ENCODE assay signal across 19 cellular contexts in genomic region chr4:150255610-150256580, GRCh38.
A peak's percentile ranks its signal among the peaks of the same experiment; 100 is the strongest.
DNase-seq lines count a peak whose midpoint lies in the region; TF ChIP-seq lines count a peak whose summit lies in the region.
"Had no signal": no experiment of that assay in that cellular context is flagged by ENCODE, and none has a peak within 500 bp of the region (broad histone marks: within the 10 kb centered on the region; RNA-seq: fewer than 3 reads in every experiment).

No MANE protein-coding gene starts in this region.

- no peak overlapping the region for H3K9ac ChIP-seq in mammary epithelial cell (ENCODE audit: insufficient read depth, low read length)

- no peak overlapping the region for H3K4me3 Mint-ChIP-seq in mesothelial cell of epicardium
- H3K4me3 Mint-ChIP-seq: activated naive CD8-positive, alpha-beta T cell had no signal

- WGBS in mammary epithelial cell (ENCODE audit: low coverage, missing lambda C conversion rate): 89% methylated on average over 25 of the region's 38 CpGs
- WGBS in transverse colon (ENCODE audit: low coverage in 1 of 2), 2 donors: 24 to 78% methylated on average over 3 to 30 of the region's 38 CpGs

- CTCF ChIA-PET in mammary epithelial cell (lab: Charles Lee; ENCODE audit: low non-redundant PET): no interaction called here

- no TSS peak for BruUV-seq in mammary epithelial cell (replicated peaks; lab: Mats Ljungman, UMichigan)

- dilution Hi-C loops in mammary epithelial cell (cut with HindIII; ENCODE audit: low sequenced_read_pairs): no loop called here

- TF ChIP-seq POLR2A in breast epithelium (IDR thresholded peaks at IDR 0.05) (no peak), transverse colon (IDR thresholded peaks at IDR 0.05) (no peak)

- H3K9me3 ChIP-seq in mammary epithelial cell (replicated peaks; ENCODE audit: insufficient read depth, low read length) (no peaks in the 10 kb centered on the region), breast epithelium (no peaks in the 10 kb centered on the region), transverse colon (no peaks in the 10 kb centered on the region), MG63 (no peaks in the 10 kb centered on the region)
- H3K9me3 ChIP-seq: HAP-1, pancreas had no signal

- intact Hi-C loops in mammary epithelial cell (cut with micrococcal nuclease) (no loop called here), breast epithelium (cut with DNase I; ENCODE audit: low total_unique reads) (no loop called here), transverse colon (cut with DNase I; ENCODE audit: low total_unique reads) (no loop called here)

- in situ Hi-C loops in mammary epithelial cell (cut with MboI; ENCODE audit: low sequenced_read_pairs in 2 of 2): no loop called here
- in situ Hi-C loops in transverse colon (cut with MboI; ENCODE audit: low pct_ligation_motif_present in 1 of 4, low pct_unique_long_range_greater_than_20kb in 1 of 4, low sequenced_read_pairs in 3 of 4): no loop called here

- H3K27me3 ChIP-seq in mammary epithelial cell (ENCODE audit: insufficient read depth, low read length) (no peaks in the 10 kb centered on the region), breast epithelium (no peaks in the 10 kb centered on the region), transverse colon (no peaks in the 10 kb centered on the region), MG63 (no peaks in the 10 kb centered on the region)
- H3K27me3 ChIP-seq: pancreas had no signal

- H3K4me1 Mint-ChIP-seq in mesothelial cell of epicardium: peaks cover 19% of the 10 kb centered on the region

- no peaks in the 10 kb centered on the region for H4K20me1 ChIP-seq in mammary epithelial cell (ENCODE audit: insufficient read depth, low read length)

- no peaks in the 10 kb centered on the region for H3K36me3 ChIP-seq in mammary epithelial cell (ENCODE audit: insufficient read depth, low read length)
- no peaks in the 10 kb centered on the region for H3K36me3 ChIP-seq in breast epithelium
- no peaks in the 10 kb centered on the region for H3K36me3 ChIP-seq in transverse colon
- H3K36me3 ChIP-seq in MG63: peaks cover 2% of the 10 kb centered on the region
- H3K36me3 ChIP-seq: HAP-1, pancreas had no signal

- no peaks in the 10 kb centered on the region for H3K27me3 Mint-ChIP-seq in mesothelial cell of epicardium (ENCODE audit: low read depth)
- H3K27me3 Mint-ChIP-seq: activated naive CD8-positive, alpha-beta T cell; naive B cell had no signal

- H3K4me1 ChIP-seq in mammary epithelial cell (ENCODE audit: insufficient read depth, low read length) (peaks cover 32% of the 10 kb centered on the region), breast epithelium (peaks cover 0 to 7% of the 10 kb centered on the region in 2 donors), transverse colon (peaks cover 11 to 47% (median 25%) of the 10 kb centered on the region in 4 donors)
- H3K4me1 ChIP-seq: HAP-1, pancreas had no signal

- H3K79me2 ChIP-seq in mammary epithelial cell (ENCODE audit: insufficient read depth, low read length): no peaks in the 10 kb centered on the region

- H3K4me3 ChIP-seq in mammary epithelial cell (replicated peaks in 1 of 3; ENCODE audit: insufficient read depth in 1 of 3, low read depth in 2 of 3, low read length in 3 of 3) (no peak overlapping the region), breast epithelium (no peak overlapping the region), fibroblast of the aortic adventitia (ENCODE audit: low read depth, low read length) (no peak overlapping the region), transverse colon (no peak overlapping the region), MG63 (no peak overlapping the region)
- H3K4me3 ChIP-seq: HAP-1, pancreas had no signal

- H3K27ac ChIP-seq in mammary epithelial cell (ENCODE audit: insufficient read depth, low read depth, low read length): no peak overlapping the region
- H3K27ac ChIP-seq in breast epithelium: no peak overlapping the region
- peak overlapping the region; percentile 79 to 87 (median 82) for H3K27ac ChIP-seq in transverse colon
- H3K27ac ChIP-seq: pancreas had no signal

- peak overlapping the region; percentile 39 for H3K27ac Mint-ChIP-seq in mesothelial cell of epicardium
- H3K27ac Mint-ChIP-seq: activated naive CD8-positive, alpha-beta T cell had no signal

- no peak for TF ChIP-seq EP300 in transverse colon (IDR thresholded peaks at IDR 0.05; ENCODE audit: low read depth)

- DNase-seq in mammary epithelial cell (no peak), breast epithelium (ENCODE audit: low spot score in 2 of 2) (no peak), fibroblast of the aortic adventitia (ENCODE audit: low read depth) (peak; percentile 26), mesothelial cell of epicardium (ENCODE audit: low spot score in 2 of 2, unreplicated experiment in 2 of 2) (no peak), transverse colon (no peak), HK-2 (ENCODE audit: unreplicated experiment) (no peak), MG63 (no peak), OCI-M1 (lab: John Stamatoyannopoulos, UW) (no peak)
- DNase-seq: activated CD4-positive, alpha-beta T cell treated with anti-CD3 and anti-CD28 coated beads, Interleukin-2, amount 50 U/mL, for 48 hours; activated T-cell treated with anti-CD3 and anti-CD28 coated beads, Interleukin-2, amount 50 U/mL, for 1 hour; naive B cell; NCI-H1417 treated with DMSO at 0.1 percent for 48 hours; NCI-H524 treated with DMSO at 0.1 percent for 48 hours; pancreas; SIG-M5; stimulated activated CD4-positive, alpha-beta T cell treated with anti-CD3 and anti-CD28 coated beads, Interleukin-4, amount 100 ng/mL, for 24 hours; T-helper 1 cell had no signal

- peak overlapping the region; percentile 88 for H2AFZ ChIP-seq in mammary epithelial cell (ENCODE audit: low read depth, low read length)

- H3K9me3 Mint-ChIP-seq in mesothelial cell of epicardium: no peaks in the 10 kb centered on the region
- H3K9me3 Mint-ChIP-seq: naive B cell had no signal

- peaks cover 52% of the 10 kb centered on the region for H3K36me3 Mint-ChIP-seq in mesothelial cell of epicardium
- H3K36me3 Mint-ChIP-seq: activated naive CD8-positive, alpha-beta T cell had no signal

- TF ChIP-seq CTCF in mammary epithelial cell (conservative IDR thresholded peaks at IDR 0.05 in 1 of 2, IDR thresholded peaks at IDR 0.05 in 1 of 2; ENCODE audit: extremely low read depth in 1 of 2, insufficient read depth in 1 of 2, low read depth in 1 of 2, low read length in 2 of 2): no peak
- TF ChIP-seq CTCF in breast epithelium (IDR thresholded peaks at IDR 0.05): no peak
- TF ChIP-seq CTCF in fibroblast of the aortic adventitia (IDR thresholded peaks at IDR 0.05; ENCODE audit: insufficient read depth, low read length): no peak
- no peak for TF ChIP-seq CTCF in mesothelial cell of epicardium (IDR thresholded peaks at IDR 0.05; ENCODE audit: unreplicated experiment)
- TF ChIP-seq CTCF in transverse colon (IDR thresholded peaks at IDR 0.05): no peak

- no peak overlapping the region for H3K4me2 ChIP-seq in mammary epithelial cell (ENCODE audit: insufficient read depth, low read depth, low read length)

Comparison
In these comparisons a context has a peak if more than half of its experiments do, and no peak if none do; other contexts are left out.
1. H3K27ac ChIP-seq: peak in transverse colon (4 of 4); none in mammary epithelial cell (single experiment) and breast epithelium (0 of 2).